Comparison of ENCODE assay signal across 8 cellular contexts in genomic region chr11:96054870-96055705, GRCh38.
DNase-seq lines count a peak whose midpoint lies in the region; ATAC-seq and TF ChIP-seq lines count a peak whose summit lies in the region.

No MANE protein-coding gene starts in this region.

- peak; percentile 56 for TF ChIP-seq CTCF in AG09319 (IDR thresholded peaks at IDR 0.05; ENCODE audit: low read depth, low read length)
- peak; percentile 22 for TF ChIP-seq CTCF in GM13976 (IDR thresholded peaks at IDR 0.05; ENCODE audit: borderline replicate concordance, control extremely low read depth, extremely low read depth, insufficient read depth, missing control alignments)
- peak; percentile 55 for TF ChIP-seq CTCF in colonic mucosa (IDR thresholded peaks at IDR 0.05)

- in situ Hi-C loops in GM13976 (cut with MboI; ENCODE audit: low sequenced_read_pairs, unreplicated experiment): no loop called here

- intact Hi-C loops in colonic mucosa (cut with DNase I): loop anchor here (2.0 kb wide), 1 partner anchor 288 kb away; the partner anchor contains the start of gene MAML2

- no peaks in the 10 kb centered on the region for H3K9me3 ChIP-seq in colonic mucosa

- no peak overlapping the region for H3K9ac ChIP-seq in colonic mucosa (ENCODE audit: low read depth in 2 of 2, low read length in 2 of 2)

- no peak for ATAC-seq in GM18511 (IDR thresholded peaks at IDR 0.05; ENCODE audit: unreplicated experiment)

- no peak overlapping the region for H3K4me3 ChIP-seq in colonic mucosa

- H3K4me1 ChIP-seq in colonic mucosa: no peaks in the 10 kb centered on the region

- no peak overlapping the region for H3K27ac ChIP-seq in colonic mucosa

- DNase-seq in AG09319 (ENCODE audit: extremely low read depth, low read depth): no peak
- no peak for DNase-seq in GM13976 (ENCODE audit: low spot score)
- peak; percentile 89 for DNase-seq in NCI-H82 treated with DMSO at 0.1 percent for 48 hours (lab: John Stamatoyannopoulos, UW; ENCODE audit: unreplicated experiment)
- DNase-seq in colonic mucosa: no peak
- DNase-seq in lung microvascular endothelial cell (ENCODE audit: low read depth in 2 of 2): peak; percentile 50 to 70
- no peak for DNase-seq in stimulated activated CD4-positive, alpha-beta T cell treated with anti-CD3 and anti-CD28 coated beads, Interleukin-1b, Interleukin-23, amount 100 ng/mL, for 48 hours
- DNase-seq in GF-D8 (lab: John Stamatoyannopoulos, UW): no peak

- H3K36me3 ChIP-seq in colonic mucosa: no peaks in the 10 kb centered on the region

- no peaks in the 10 kb centered on the region for H3K27me3 ChIP-seq in colonic mucosa

Comparison
In these comparisons a context has a peak if more than half of its experiments do, and no peak if none do; other contexts are left out.
1. DNase-seq: peak in NCI-H82 treated with DMSO at 0.1 percent for 48 hours (single experiment) and lung microvascular endothelial cell (2 of 2); none in AG09319 (single experiment), GM13976 (single experiment), colonic mucosa (single experiment), stimulated activated CD4-positive, alpha-beta T cell treated with anti-CD3 and anti-CD28 coated beads, Interleukin-1b, Interleukin-23, amount 100 ng/mL, for 48 hours (single experiment) and GF-D8 (single experiment).
2. Peak in every context shown above with its lines, with median percentiles within 50 percentile points of each other: CTCF ChIP-seq.